10 cellular contexts compared by ENCODE assay signal in the genomic region with DNA sequence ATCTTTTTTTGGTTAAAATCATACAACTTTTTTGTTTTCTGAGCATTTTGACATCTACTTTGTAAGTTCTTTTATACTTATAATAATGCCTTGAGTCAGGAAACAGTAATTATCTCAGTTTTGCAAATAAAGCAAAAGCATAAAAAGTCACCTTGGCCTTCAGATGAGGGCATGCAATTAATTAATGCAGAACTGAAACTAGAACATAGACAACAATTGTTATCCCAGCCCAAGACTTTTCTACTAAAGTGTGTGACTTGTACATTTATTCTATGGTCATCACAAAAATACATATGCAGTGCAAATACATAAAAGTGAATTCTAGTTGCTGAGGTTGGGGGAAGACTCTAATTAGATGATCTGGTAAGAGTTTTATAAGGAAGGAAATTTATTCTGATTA.
"Had no signal": no experiment of that assay in that cellular context is flagged by ENCODE, and none has a peak within 500 bp of the region (broad histone marks: within the 10 kb centered on the region; RNA-seq: fewer than 3 reads in every experiment).

No MANE protein-coding gene starts in this region.

- H3K27ac ChIP-seq: GM23248, KMS-11 had no signal

- DNase-seq: GM23248, H9, HCEC 1CT, KBM-7 had no signal

- H2AFZ ChIP-seq: GM23248 had no signal

- H3K4me3 ChIP-seq: GM23248 had no signal

- FAIRE-seq: H1, H54, HepG2, HTR-8/SVneo had no signal

- H3K4me3 Mint-ChIP-seq: H9, IgD-negative memory B cell had no signal

- H3K27me3 Mint-ChIP-seq: IgD-negative memory B cell had no signal

- H3K36me3 Mint-ChIP-seq: IgD-negative memory B cell had no signal

- ATAC-seq: HepG2 had no signal

- H3K4me2 ChIP-seq: KMS-11 had no signal

- H3K27ac Mint-ChIP-seq: IgD-negative memory B cell had no signal

- H3K9me3 Mint-ChIP-seq: H9, IgD-negative memory B cell had no signal
